10 cellular contexts compared by ENCODE assay signal in genomic region chr4:1250527-1250812, GRCh38. TPM values are rescaled to one million over a fixed set of nuclear protein-coding genes. Genes with fewer than 3 reads are reported as not detected.
A peak's percentile ranks its signal among the peaks of the same experiment; 100 is the strongest.
DNase-seq lines count a peak whose midpoint lies in the region; ATAC-seq and FAIRE-seq lines count a peak whose summit lies in the region.
"Had no signal": no experiment of that assay in that cellular context is flagged by ENCODE, and none has a peak within 500 bp of the region (broad histone marks: within the 10 kb centered on the region; RNA-seq: fewer than 3 reads in every experiment).

No MANE protein-coding gene starts in this region.

- peaks cover 31 to 36% (median 34%) of the 10 kb centered on the region in 3 donors for H3K4me1 Mint-ChIP-seq in IgD-negative memory B cell
- H3K4me1 Mint-ChIP-seq in naive B cell: peaks cover 36 to 59% (median 57%) of the 10 kb centered on the region in 3 donors

- H3K27me3 ChIP-seq in ACC112 (ENCODE audit: insufficient read depth, low read length): no peaks in the 10 kb centered on the region

- peak overlapping the region; percentile 81 for H3K4me3 ChIP-seq in ACC112 (ENCODE audit: low read depth, low read length)

- H3K4me3 Mint-ChIP-seq in IgD-negative memory B cell (peak overlapping the region; percentile 86 to 98 (median 91)), naive B cell (peak overlapping the region; percentile 86 to 98 (median 92))

- no peak overlapping the region for H3K27ac ChIP-seq in ACC112 (ENCODE audit: low read depth, low read length)
- peak overlapping the region; percentile 42 for H3K27ac ChIP-seq in caudate nucleus (ENCODE audit: low read depth, low read length)

- H3K36me3 Mint-ChIP-seq in IgD-negative memory B cell (no peaks in the 10 kb centered on the region), naive B cell (no peaks in the 10 kb centered on the region)

- H3K27ac Mint-ChIP-seq in IgD-negative memory B cell: peak overlapping the region; percentile 31 to 100 (median 96)
- H3K27ac Mint-ChIP-seq in naive B cell: peak overlapping the region in 5 of 6 donors; percentile 87 to 98 (median 95)

- no peak for DNase-seq in caudate nucleus (lab: John Stamatoyannopoulos, UW)
- no peak for DNase-seq in naive B cell
- no peak for DNase-seq in GM19239 (ENCODE audit: insufficient read length, low spot score)
- DNase-seq in COLO668 (lab: John Stamatoyannopoulos, UW; ENCODE audit: unreplicated experiment): no peak
- DNase-seq: activated CD4-positive, CD25-positive, alpha-beta regulatory T cell; NCI-H510A treated with DMSO at 0.1 percent for 48 hours had no signal

- H3K9me3 Mint-ChIP-seq in IgD-negative memory B cell: peaks cover 0 to 3% (median 0%) of the 10 kb centered on the region in 3 donors
- peaks cover 0 to 4% (median 0%) of the 10 kb centered on the region in 7 donors for H3K9me3 Mint-ChIP-seq in naive B cell

- H3K79me2 ChIP-seq in ACC112 (ENCODE audit: control insufficient read depth, insufficient read depth, low read length, unreplicated experiment): peaks cover 44% of the 10 kb centered on the region

- peaks cover 30% of the 10 kb centered on the region for H3K36me3 ChIP-seq in ACC112 (ENCODE audit: insufficient read depth, low read length)

- no peaks in the 10 kb centered on the region for H3K27me3 Mint-ChIP-seq in IgD-negative memory B cell
- no peaks in the 10 kb centered on the region for H3K27me3 Mint-ChIP-seq in naive B cell

- FAIRE-seq in GM19239 (lab: Jason Lieb, UNC): no peak

- H2AFZ ChIP-seq in ACC112 (ENCODE audit: low read length, unreplicated experiment): no peak overlapping the region

- no peak for ATAC-seq in naive B cell (ENCODE audit: low read depth in 2 of 2)
- no peak for ATAC-seq in HG02642 (IDR thresholded peaks at IDR 0.05; ENCODE audit: poor library complexity, unreplicated experiment)
- ATAC-seq in HG03095 (IDR thresholded peaks at IDR 0.05; ENCODE audit: unreplicated experiment): no peak

- H3K4me1 ChIP-seq in ACC112 (ENCODE audit: control insufficient read depth, insufficient read depth, low read length, unreplicated experiment): peaks cover 23% of the 10 kb centered on the region

RNA-seq across cellular contexts. Expression of gene CTBP1, which starts 1.5 kb away (rescaled TPM):
- polyA plus RNA-seq in IgD-negative memory B cell: 36.5 TPM
- 10 to 100 TPM; 46.4 to 98.8 (median 79.8) TPM for polyA plus RNA-seq in naive B cell (ENCODE audit: low read depth in 6 of 6)

RNA-seq across cellular contexts. Expression of gene MAEA, which starts 39.2 kb away (rescaled TPM):
- polyA plus RNA-seq in IgD-negative memory B cell (67.1 TPM), naive B cell (ENCODE audit: low read depth in 6 of 6) (10 to 100 TPM; 45.7 to 72.6 (median 57.1) TPM)
